In genomic region chr12:50166776-50167025, GRCh38 we compare ENCODE assay signal across 1 cellular context.
TF ChIP-seq lines count a peak whose summit lies in the region.

No MANE protein-coding gene starts in this region.

TF ChIP-seq in HEK293, 187 proteins besides CTCF, POLR2A, EP300 and RAD21 (continued from another document):
- TF ChIP-seq PRDM2 (tag by site-specific recombination; IDR thresholded peaks at IDR 0.05; ENCODE audit: borderline replicate concordance) (no peak), ZBTB26 (tag by site-specific recombination; optimal IDR thresholded peaks at IDR 0.05) (no peak), BCL11A (tag by site-specific recombination; IDR thresholded peaks at IDR 0.05; ENCODE audit: low read depth) (no peak), ZFP3 (tag by site-specific recombination; IDR thresholded peaks at IDR 0.05; ENCODE audit: low read depth) (no peak), ZNF223 (tag by site-specific recombination; IDR thresholded peaks at IDR 0.05) (no peak), HOXC10 (CRISPR knock-in tag; IDR thresholded peaks at IDR 0.05) (no peak), ZNF184 (tag by site-specific recombination; IDR thresholded peaks at IDR 0.05) (no peak)
